26 cellular contexts compared by ENCODE assay signal in genomic region chr17:10337976-10338375, GRCh38. TPM values are rescaled to one million over a fixed set of nuclear protein-coding genes. Genes with fewer than 3 reads are reported as not detected.
A peak's percentile ranks its signal among the peaks of the same experiment; 100 is the strongest.
DNase-seq lines count a peak whose midpoint lies in the region; ATAC-seq and TF ChIP-seq lines count a peak whose summit lies in the region.
"Had no signal": no experiment of that assay in that cellular context is flagged by ENCODE, and none has a peak within 500 bp of the region (broad histone marks: within the 10 kb centered on the region; RNA-seq: fewer than 3 reads in every experiment).

No MANE protein-coding gene starts in this region.

- H3K27ac ChIP-seq in WERI-Rb-1 (no peak overlapping the region), stomach (no peak overlapping the region)
- H3K27ac ChIP-seq: breast epithelium, SJSA1 had no signal

- H3K27me3 ChIP-seq in BJ (ENCODE audit: control insufficient read depth, insufficient read depth, low read length), result no peaks in the 10 kb centered on the region
- no peaks in the 10 kb centered on the region for H3K27me3 ChIP-seq in WERI-Rb-1 (ENCODE audit: insufficient read depth, low read depth, severe bottlenecking)
- no peaks in the 10 kb centered on the region for H3K27me3 ChIP-seq in stomach
- H3K27me3 ChIP-seq: breast epithelium, SJSA1 had no signal

- no peaks in the 10 kb centered on the region for H3K4me1 ChIP-seq in stomach
- H3K4me1 ChIP-seq: breast epithelium, SJSA1 had no signal

- no peak for TF ChIP-seq EP300 in stomach (IDR thresholded peaks at IDR 0.05)

- H3K36me3 ChIP-seq in BJ (ENCODE audit: control insufficient read depth, insufficient read depth, low read length) (no peaks in the 10 kb centered on the region), WERI-Rb-1 (no peaks in the 10 kb centered on the region), stomach (no peaks in the 10 kb centered on the region)
- H3K36me3 ChIP-seq: breast epithelium, SJSA1 had no signal

- TF ChIP-seq POLR2A in stomach (IDR thresholded peaks at IDR 0.05), result no peak

- TF ChIP-seq CTCF in BJ (IDR thresholded peaks at IDR 0.05; ENCODE audit: insufficient read depth, low read depth, low read length), result no peak
- TF ChIP-seq CTCF in WERI-Rb-1 (IDR thresholded peaks at IDR 0.05; ENCODE audit: low read depth, low read length), result no peak
- TF ChIP-seq CTCF in stomach (IDR thresholded peaks at IDR 0.05), result no peak

- DNase-seq in BJ (ENCODE audit: low read depth) (peak; percentile 43), H4 (ENCODE audit: low spot score) (peak; percentile 20), WERI-Rb-1 (peak; percentile 17), skeletal muscle cell (ENCODE audit: low read depth) (peak; percentile 42), NCI-H446 treated with DMSO at 0.1 percent for 48 hours (lab: John Stamatoyannopoulos, UW) (no peak), NCI-H526 (lab: John Stamatoyannopoulos, UW) (no peak), stomach (no peak)
- DNase-seq: activated CD4-positive, alpha-beta T cell treated with anti-CD3 and anti-CD28 coated beads, Interleukin-2, amount 10 ng/mL, durations not matched to agents 7 days and 5 days; Calu3; CD4-positive, CD25-positive, alpha-beta regulatory T cell; left colon; mucosa of descending colon; NCI-H1417 treated with DMSO at 0.1 percent for 48 hours; nephron progenitor cell; RPMI8226; substantia nigra had no signal

- H3K4me3 ChIP-seq in BJ (ENCODE audit: low read depth, low read length), result no peak overlapping the region
- no peak overlapping the region for H3K4me3 ChIP-seq in WERI-Rb-1 (ENCODE audit: low read depth, low read length)
- no peak overlapping the region for H3K4me3 ChIP-seq in skeletal muscle cell (ENCODE audit: low read depth, low read length)
- no peak overlapping the region for H3K4me3 ChIP-seq in stomach
- H3K4me3 ChIP-seq: breast epithelium, mucosa of descending colon, SJSA1 had no signal

- no peak for ATAC-seq in HG02981 (IDR thresholded peaks at IDR 0.05; ENCODE audit: unreplicated experiment)
- ATAC-seq: activated naive CD4-positive, alpha-beta T cell treated with anti-CD3 and anti-CD28 coated beads, Interleukin-2, amount 50 U/mL, for 72 hours; HCT116; left colon; mucosa of descending colon; WTC11 had no signal

- intact Hi-C loops in stomach (cut with DNase I; ENCODE audit: low total_unique reads), result no loop called here

- WGBS in stomach, 5 donors, result 70 to 82% (median 72%) methylated on average over 9 of the region's 9 CpGs

- H3K9me3 ChIP-seq in WERI-Rb-1 (ENCODE audit: severe bottlenecking) (no peaks in the 10 kb centered on the region), stomach (no peaks in the 10 kb centered on the region)
- H3K9me3 ChIP-seq: breast epithelium, mucosa of descending colon, SJSA1 had no signal

- POLR2A ChIA-PET in BJ (lab: Charles Lee), result no interaction called here

- CTCF ChIA-PET in BJ (lab: Yijun Ruan, JAX), result interaction anchor here (1.5 to 16.8 kb wide), 3 partner anchors 10 to 276 kb away, joined by 3 to 366 read pairs (median 4); no protein-coding TSS in a partner anchor

RNA-seq across cellular contexts. Expression of gene MYH13, which starts 34.8 kb away (rescaled TPM):
- polyA plus RNA-seq in BJ (2011; rRNA removed) (not detected in 2 replicates), stomach (1 to 10 TPM in 2 of 3 donors, under 1 TPM in 1; 0.68 to 2.6 (median 1.7) TPM)
- not detected in 2 replicates for polyA minus RNA-seq in BJ (2011; rRNA and poly(A)+ RNA removed)
- total RNA-seq in H4 (2014; rRNA removed; shearing (Covaris generic)), result not detected in 2 replicates
- total RNA-seq in stomach, result 1 to 10 TPM; 1.2 to 5.4 (median 2.6) TPM
- total RNA-seq: activated CD4-positive, alpha-beta T cell treated with anti-CD3 and anti-CD28 coated beads, Interleukin-2, amount 10 ng/mL, durations not matched to agents 7 days and 5 days; activated CD8-positive, alpha-beta memory T cell treated with anti-CD3 and anti-CD28 coated beads for 36 hours; activated naive CD4-positive, alpha-beta T cell treated with anti-CD3 and anti-CD28 coated beads, Interleukin-2, amount 50 U/mL, for 72 hours; breast epithelium; Calu3; CD4-positive, CD25-positive, alpha-beta regulatory T cell; endothelial cell of umbilical vein; lung microvascular endothelial cell; osteoblast; SJSA1; WTC11 had no signal
- polyA plus RNA-seq: CD4-positive, CD25-positive, alpha-beta regulatory T cell; endothelial cell of umbilical vein had no signal

Comparison
In these comparisons a context has a peak if more than half of its experiments do, and no peak if none do; other contexts are left out.
1. DNase-seq: peak in BJ (single experiment), H4 (single experiment), WERI-Rb-1 (single experiment) and skeletal muscle cell (single experiment); none in NCI-H446 treated with DMSO at 0.1 percent for 48 hours (single experiment), NCI-H526 (0 of 2) and stomach (single experiment).